ENCODE assay signal across 18 cellular contexts in the genomic region with DNA sequence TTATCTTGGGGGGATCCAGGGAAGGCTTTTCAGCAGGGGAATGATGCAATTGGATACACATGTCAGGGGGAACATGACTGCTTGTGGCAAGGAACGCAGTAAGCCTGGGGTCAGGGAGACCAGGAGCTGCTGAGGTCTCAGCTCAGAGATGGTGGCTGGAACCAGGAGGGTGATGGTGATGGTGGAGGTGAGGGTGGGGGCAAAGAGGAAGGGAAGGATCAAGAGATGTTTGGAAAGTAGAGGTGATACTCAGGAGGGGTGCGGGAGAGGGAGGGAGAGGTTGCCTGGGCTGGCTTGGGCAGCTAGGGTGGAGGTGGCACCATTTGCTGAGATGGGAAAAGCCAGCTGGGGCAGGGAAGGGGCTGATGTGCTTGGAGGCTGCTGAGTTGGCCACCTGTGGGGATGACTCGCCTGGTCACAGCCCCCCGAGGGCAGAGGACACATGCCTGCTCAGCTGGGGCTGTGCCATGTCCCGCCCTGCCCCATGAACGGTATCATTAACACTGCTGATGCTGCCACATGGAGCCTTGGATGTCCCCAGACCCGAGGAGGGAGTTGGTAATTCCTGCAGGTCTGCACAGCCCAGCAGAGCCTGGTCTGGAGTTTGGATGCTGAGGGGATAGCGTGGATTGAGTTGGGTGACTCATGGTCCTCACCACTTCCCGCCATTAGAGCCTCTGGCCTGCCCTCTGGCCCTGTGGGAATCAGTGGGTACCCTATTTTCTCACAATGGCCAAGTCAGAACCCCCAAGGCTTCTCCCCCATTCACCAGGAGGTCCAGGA. TPM values are rescaled to one million over a fixed set of nuclear protein-coding genes. Genes with fewer than 3 reads are reported as not detected.
DNase-seq lines count a peak whose midpoint lies in the region; TF ChIP-seq lines count a peak whose summit lies in the region.
"Had no signal": no experiment of that assay in that cellular context is flagged by ENCODE, and none has a peak within 500 bp of the region (broad histone marks: within the 10 kb centered on the region; RNA-seq: fewer than 3 reads in every experiment).

No MANE protein-coding gene starts in this region.

- H4K5ac ChIP-seq in H9 (ENCODE audit: insufficient read length, low read depth, low read length), result no peak overlapping the region

- H4K91ac ChIP-seq in H9 (ENCODE audit: insufficient read length, low read depth, low read length), result no peak overlapping the region

- no CpG with 5 or more reads among the region's 9 CpGs for WGBS in H9 (ENCODE audit: extremely low coverage, insufficient read length, low lambda C conversion rate)
- 73 to 86% methylated on average over 9 of the region's 9 CpGs for WGBS in thyroid gland, 2 donors

- H4K20me1 ChIP-seq in H9 (ENCODE audit: control insufficient read depth, insufficient read depth, insufficient read length), result no peaks in the 10 kb centered on the region

- no peak overlapping the region for H3K23ac ChIP-seq in H9 (ENCODE audit: insufficient read length, low read depth, low read length)

- no peak overlapping the region for H3K4me3 Mint-ChIP-seq in CD14-positive monocyte
- no peak overlapping the region for H3K4me3 Mint-ChIP-seq in H9
- H3K4me3 Mint-ChIP-seq: neural crest cell had no signal

- peaks cover 0 to 7% (median 6%) of the 10 kb centered on the region in 3 donors for H3K27me3 Mint-ChIP-seq in CD14-positive monocyte (ENCODE audit: low read depth in 3 of 3)
- H3K27me3 Mint-ChIP-seq in H9 (ENCODE audit: low read depth), result peaks cover 10% of the 10 kb centered on the region

- no peak overlapping the region for H2BK120ac ChIP-seq in H9 (ENCODE audit: low read depth, low read length, poor library complexity, severe bottlenecking)

- H3K4me1 ChIP-seq in H9 (ENCODE audit: insufficient read depth, low read length) (no peaks in the 10 kb centered on the region), thyroid gland (no peaks in the 10 kb centered on the region)
- H3K4me1 ChIP-seq: BE2C had no signal

- H3K27ac ChIP-seq in H9 (ENCODE audit: insufficient read length, low read depth, low read length) (no peak overlapping the region), thyroid gland (no peak overlapping the region)

- H2BK12ac ChIP-seq in H9 (ENCODE audit: insufficient read length, low read depth, low read length), result no peak overlapping the region

- no peaks in the 10 kb centered on the region for H3K36me3 ChIP-seq in thyroid gland
- H3K36me3 ChIP-seq: BE2C, MG63 had no signal

- no peak for TF ChIP-seq POLR2A in thyroid gland (IDR thresholded peaks at IDR 0.05)

- no peak overlapping the region for H3K18ac ChIP-seq in H9 (ENCODE audit: insufficient read length, low read depth, low read length)

- H3K4me1 Mint-ChIP-seq in CD14-positive monocyte (peaks cover 10% of the 10 kb centered on the region), H9 (peaks cover 7 to 19% of the 10 kb centered on the region in 2 experiments)

- H3K9ac ChIP-seq in H9 (ENCODE audit: extremely low read depth, insufficient read length, low read length), result no peak overlapping the region

- no peak overlapping the region for H2AK5ac ChIP-seq in H9 (ENCODE audit: insufficient read length, low read length)

- no peak overlapping the region for H2BK20ac ChIP-seq in H9 (ENCODE audit: low read depth, low read length, poor library complexity, severe bottlenecking)

- H3K14ac ChIP-seq in H9 (ENCODE audit: insufficient read depth, low read length), result no peak overlapping the region; the same call in 1 of the 2 replicates

- no peak overlapping the region for H3K4me3 ChIP-seq in thyroid gland (replicated peaks in 1 of 3)
- H3K4me3 ChIP-seq: MG63 had no signal

- H2BK15ac ChIP-seq in H9 (ENCODE audit: low read depth, low read length), result no peak overlapping the region

- TF ChIP-seq CTCF in CD14-positive monocyte (IDR thresholded peaks at IDR 0.05) (no peak), H9 (conservative IDR thresholded peaks at IDR 0.05) (no peak), thyroid gland (IDR thresholded peaks at IDR 0.05) (no peak)

- intact Hi-C loops in CD14-positive monocyte (cut with micrococcal nuclease), result no loop called here
- intact Hi-C loops in thyroid gland (cut with DNase I), result no loop called here

- H3K79me2 ChIP-seq in H9 (ENCODE audit: insufficient read depth, low read length), result no peaks in the 10 kb centered on the region

- H3K27ac Mint-ChIP-seq in CD14-positive monocyte (peak overlapping the region in 1 of 7 donors; percentile 26), H9 (peak overlapping the region in 2 of 3 experiments; percentile 39 to 85; a peak in 2 of 7 replicates)

- DNase-seq in CD14-positive monocyte (ENCODE audit: low spot score) (peak; percentile 17), H9 (peak; percentile 17), SW480 (ENCODE audit: low spot score) (peak; percentile 73), mesenteric fat pad (ENCODE audit: low spot score) (peak; percentile 76), thyroid gland (no peak), NCI-H2227 (lab: John Stamatoyannopoulos, UW; ENCODE audit: unreplicated experiment) (no peak)
- no peak for DNase-seq in stimulated activated naive CD4-positive, alpha-beta T cell (lab: John Stamatoyannopoulos, UW)
- DNase-seq: BE2C; DMS 273 treated with DMSO at 0.1 percent for 48 hours; foreskin melanocyte; MG63; NCI-H1694 treated with DMSO at 0.1 percent for 48 hours; NCI-H524 treated with DMSO at 0.1 percent for 48 hours; PC-3; stimulated activated CD4-positive, alpha-beta T cell treated with anti-CD3 and anti-CD28 coated beads, Interleukin-1b, Interleukin-23, amount 100 ng/mL, for 48 hours had no signal

- H2AFZ ChIP-seq in H9 (ENCODE audit: low read length), result no peak overlapping the region

- H3K4me2 ChIP-seq in H9 (ENCODE audit: insufficient read depth, insufficient read length, low read length), result no peak overlapping the region

- no peak overlapping the region for H4K8ac ChIP-seq in H9 (replicated peaks; ENCODE audit: insufficient read length, low read depth, low read length)

- no peak overlapping the region for H3T11ph ChIP-seq in H9 (ENCODE audit: low read length)

- H3K9me3 Mint-ChIP-seq in CD14-positive monocyte, result peaks cover 0 to 2% (median under 1%) of the 10 kb centered on the region in 7 donors
- H3K9me3 Mint-ChIP-seq in H9, result no peaks in the 10 kb centered on the region
- H3K9me3 Mint-ChIP-seq: neural crest cell had no signal

- H3K79me1 ChIP-seq in H9 (ENCODE audit: insufficient read depth, low read depth, low read length, poor library complexity, severe bottlenecking), result no peaks in the 10 kb centered on the region

- H3K4ac ChIP-seq in H9 (ENCODE audit: low read depth, low read length), result no peak overlapping the region

- H2BK5ac ChIP-seq in H9 (ENCODE audit: insufficient read length, low read length), result no peak overlapping the region

- H3K36me3 Mint-ChIP-seq in CD14-positive monocyte, result peaks cover 0 to 1% of the 10 kb centered on the region in 2 donors
- H3K36me3 Mint-ChIP-seq in H9 (ENCODE audit: insufficient read depth in 1 of 3, low read depth in 3 of 3), result no peaks in the 10 kb centered on the region; a peak in 1 of 7 replicates

- H3K23me2 ChIP-seq in H9 (ENCODE audit: insufficient read length, low read depth, low read length, poor library complexity, severe bottlenecking), result no peaks in the 10 kb centered on the region

- H3K56ac ChIP-seq in H9 (ENCODE audit: insufficient read length, low read depth, low read length), result no peak overlapping the region

- H3K9me3 ChIP-seq in H9 (ENCODE audit: control insufficient read depth, low read depth, low read length) (no peaks in the 10 kb centered on the region), thyroid gland (no peaks in the 10 kb centered on the region)
- H3K9me3 ChIP-seq: BE2C, MG63 had no signal

- H3K27me3 ChIP-seq in H9 (ENCODE audit: insufficient read depth, low read length) (no peaks in the 10 kb centered on the region), thyroid gland (no peaks in the 10 kb centered on the region)
- H3K27me3 ChIP-seq: BE2C, MG63 had no signal

RNA-seq across cellular contexts. Expression of a gene that starts 6.3 kb away (rescaled TPM):
- not detected for polyA plus RNA-seq in CD14-positive monocyte
- total RNA-seq in H9 (2021) (0.20 and 0.24 TPM in 2 replicates), mesenteric fat pad (not detected), thyroid gland (not detected)
- total RNA-seq: neural crest cell, subcutaneous adipose tissue had no signal

RNA-seq across cellular contexts. Expression of a gene that starts 50.2 kb away (rescaled TPM):
- polyA plus RNA-seq in CD14-positive monocyte, result not detected
- total RNA-seq in H9 (2021), result 2.4 and 2.5 TPM in 2 replicates
- total RNA-seq in mesenteric fat pad, result not detected
- total RNA-seq in thyroid gland, result not detected
- total RNA-seq: cerebellum, neural crest cell, subcutaneous adipose tissue had no signal

Comparison
In these comparisons a context has a peak if more than half of its experiments do, and no peak if none do; other contexts are left out.
1. DNase-seq: peak in CD14-positive monocyte (single experiment), H9 (single experiment), SW480 (single experiment) and mesenteric fat pad (single experiment); none in stimulated activated naive CD4-positive, alpha-beta T cell (0 of 6), thyroid gland (0 of 2) and NCI-H2227 (single experiment).